In the genomic region with DNA sequence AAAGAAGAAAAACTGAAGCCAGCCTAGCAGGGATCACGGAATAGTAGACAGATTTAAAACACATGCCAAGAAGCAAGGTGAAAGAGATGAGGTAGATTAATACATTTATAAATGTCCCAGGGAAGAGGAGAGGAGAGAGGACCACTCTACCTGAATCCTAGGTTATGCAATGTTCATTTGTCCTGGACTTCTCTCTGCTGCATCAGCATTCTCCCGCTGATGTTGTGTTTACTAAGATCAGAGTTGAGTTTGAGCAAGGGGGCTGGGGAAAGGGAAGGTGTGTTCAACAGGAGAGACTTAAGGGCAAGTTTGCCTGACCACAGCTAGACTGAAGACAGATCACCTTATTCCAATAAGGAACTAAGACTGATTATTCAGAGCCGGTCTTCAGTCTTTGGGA, we compare ENCODE assay signal across 25 cellular contexts. TPM values are rescaled to one million over a fixed set of nuclear protein-coding genes. Genes with fewer than 3 reads are reported as not detected.
A peak's percentile ranks its signal among the peaks of the same experiment; 100 is the strongest.
DNase-seq lines count a peak whose midpoint lies in the region; ATAC-seq, FAIRE-seq and TF ChIP-seq lines count a peak whose summit lies in the region.
"Had no signal": no experiment of that assay in that cellular context is flagged by ENCODE, and none has a peak within 500 bp of the region (broad histone marks: within the 10 kb centered on the region; RNA-seq: fewer than 3 reads in every experiment).

No MANE protein-coding gene starts in this region.

- TF ChIP-seq CTCF in astrocyte (IDR thresholded peaks at IDR 0.05; ENCODE audit: insufficient read depth, low read depth, low read length): no peak
- no peak for TF ChIP-seq CTCF in nephron (IDR thresholded peaks at IDR 0.05; ENCODE audit: unreplicated experiment in 3 of 3)
- no peak for TF ChIP-seq CTCF in stomach (IDR thresholded peaks at IDR 0.05)
- no peak for TF ChIP-seq CTCF in GM13976 (IDR thresholded peaks at IDR 0.05; ENCODE audit: borderline replicate concordance, control extremely low read depth, extremely low read depth, insufficient read depth, missing control alignments)

- H4K20me1 ChIP-seq in Karpas-422 (ENCODE audit: insufficient read depth, low read depth, low read length): peaks cover 31% of the 10 kb centered on the region
- H4K20me1 ChIP-seq in astrocyte (ENCODE audit: insufficient read depth, low read length): peaks cover 33% of the 10 kb centered on the region

- H3K9me3 ChIP-seq in CD4-positive, CD25-positive, alpha-beta regulatory T cell (ENCODE audit: control insufficient read depth in 2 of 2, low read length in 2 of 2): no peaks in the 10 kb centered on the region
- H3K9me3 ChIP-seq in Karpas-422 (ENCODE audit: low read length) (no peaks in the 10 kb centered on the region), astrocyte (ENCODE audit: insufficient read depth, low read depth, low read length) (no peaks in the 10 kb centered on the region), stomach (no peaks in the 10 kb centered on the region)
- H3K9me3 ChIP-seq: vagina had no signal

- no peak overlapping the region for H3K27ac Mint-ChIP-seq in CD4-positive, CD25-positive, alpha-beta regulatory T cell
- H3K27ac Mint-ChIP-seq in astrocyte (ENCODE audit: unreplicated experiment) (peak overlapping the region; percentile 60), nephron (no peak overlapping the region)

- peaks cover 25% of the 10 kb centered on the region for H3K4me1 ChIP-seq in CD4-positive, CD25-positive, alpha-beta regulatory T cell (ENCODE audit: control insufficient read depth, insufficient read depth, low read length, poor library complexity, severe bottlenecking)
- peaks cover 26% of the 10 kb centered on the region for H3K4me1 ChIP-seq in Karpas-422 (ENCODE audit: low read length)
- H3K4me1 ChIP-seq in astrocyte (ENCODE audit: insufficient read depth, low read length): peaks cover 10% of the 10 kb centered on the region
- H3K4me1 ChIP-seq in stomach: peaks cover 13 to 37% (median 33%) of the 10 kb centered on the region in 4 donors

- H2AFZ ChIP-seq in Karpas-422 (ENCODE audit: low read length): peak overlapping the region; percentile 56
- no peak overlapping the region for H2AFZ ChIP-seq in astrocyte (ENCODE audit: low read depth, low read length)

- H3K9ac ChIP-seq in Karpas-422 (ENCODE audit: low read length): no peak overlapping the region
- H3K9ac ChIP-seq in astrocyte (ENCODE audit: low read length): no peak overlapping the region

- ATAC-seq in CD4-positive, CD25-positive, alpha-beta regulatory T cell (ENCODE audit: low read depth in 2 of 2): no peak
- no peak for ATAC-seq in HG03521 (IDR thresholded peaks at IDR 0.05; ENCODE audit: unreplicated experiment)
- ATAC-seq: activated T-cell treated with anti-CD3 and anti-CD28 coated beads, Interleukin-2, amount 50 U/mL, for 4 hours; stimulated activated memory B cell treated with anti-CD40 and anti-IgM and Interleukin-4, amounts not matched to agents 10 μg/mL and 1 μg/mL and 100 μg/mL, for 72 hours had no signal

- H3K4me3 Mint-ChIP-seq in CD4-positive, CD25-positive, alpha-beta regulatory T cell: peak overlapping the region; percentile 2 to 89 (median 21)
- H3K4me3 Mint-ChIP-seq in astrocyte (ENCODE audit: unreplicated experiment): no peak overlapping the region
- H3K4me3 Mint-ChIP-seq in nephron: peak overlapping the region; percentile 22 to 73 (median 63)
- H3K4me3 Mint-ChIP-seq: dendritic cell treated with granulocyte-macrophage colony-stimulating factor and Interleukin-4, amounts not matched to agents 40 ng/mL and 50 ng/mL, for 4 days; stimulated activated memory B cell treated with anti-CD40 and anti-IgM and Interleukin-4, amounts not matched to agents 10 μg/mL and 1 μg/mL and 100 μg/mL, for 72 hours had no signal

- DNase-seq in CD4-positive, CD25-positive, alpha-beta regulatory T cell: no peak
- no peak for DNase-seq in Karpas-422
- DNase-seq in astrocyte (ENCODE audit: low read depth): no peak
- no peak for DNase-seq in stomach
- DNase-seq in putamen (ENCODE audit: low spot score): no peak
- DNase-seq in GM13976 (ENCODE audit: low spot score): no peak
- DNase-seq: activated CD8-positive, alpha-beta memory T cell treated with anti-CD3 and anti-CD28 coated beads for 24 hours; activated naive CD4-positive, alpha-beta T cell treated with anti-CD3 and anti-CD28 coated beads, Interleukin-2, amount 50 U/mL, for 16 hours; activated T-cell treated with anti-CD3 and anti-CD28 coated beads, Interleukin-2, amount 50 U/mL, for 4 hours; C1 segment of cervical spinal cord; IMR-90; NCI-H1105 treated with DMSO at 0.1 percent for 48 hours; NCI-H2029 treated with DMSO at 0.1 percent for 48 hours; NCI-H226; NCI-H774; nucleus accumbens; stimulated activated CD4-positive, alpha-beta T cell treated with anti-CD3 and anti-CD28 coated beads, Interleukin-4, amount 100 ng/mL, for 1 hour; T1000 had no signal

- WGBS in stomach, 5 donors: 83 to 93% (median 87%) methylated on average over 3 of the region's 3 CpGs

- intact Hi-C loops in stomach (cut with DNase I; ENCODE audit: low total_unique reads): no loop called here

- no peak overlapping the region for H3K27ac ChIP-seq in CD4-positive, CD25-positive, alpha-beta regulatory T cell (ENCODE audit: insufficient read depth, low read length, poor library complexity, severe bottlenecking)
- H3K27ac ChIP-seq in Karpas-422 (ENCODE audit: low read length) (no peak overlapping the region), astrocyte (ENCODE audit: low read depth, low read length) (no peak overlapping the region), stomach (no peak overlapping the region)
- H3K27ac ChIP-seq: vagina had no signal

- no peak for FAIRE-seq in astrocyte (lab: Jason Lieb, UNC)
- FAIRE-seq: endothelial cell of umbilical vein had no signal

- H3K36me3 ChIP-seq in CD4-positive, CD25-positive, alpha-beta regulatory T cell (ENCODE audit: control insufficient read depth, insufficient read depth, low read length): no peaks in the 10 kb centered on the region
- H3K36me3 ChIP-seq in Karpas-422 (ENCODE audit: insufficient read depth, low read length): peaks cover 18% of the 10 kb centered on the region; the same call in 1 of the 2 replicates
- H3K36me3 ChIP-seq in astrocyte (ENCODE audit: insufficient read depth, low read length): no peaks in the 10 kb centered on the region
- H3K36me3 ChIP-seq in stomach: no peaks in the 10 kb centered on the region
- H3K36me3 ChIP-seq: vagina had no signal

- H3K4me1 Mint-ChIP-seq in CD4-positive, CD25-positive, alpha-beta regulatory T cell: peaks cover 22 to 40% (median 25%) of the 10 kb centered on the region in 4 donors
- H3K4me1 Mint-ChIP-seq in astrocyte (ENCODE audit: low read depth, unreplicated experiment) (peaks cover 22% of the 10 kb centered on the region), nephron (peaks cover 30% of the 10 kb centered on the region)

- H3K27me3 ChIP-seq in CD4-positive, CD25-positive, alpha-beta regulatory T cell (ENCODE audit: control insufficient read depth, insufficient read depth, low read length): no peaks in the 10 kb centered on the region
- H3K27me3 ChIP-seq in Karpas-422 (ENCODE audit: low read length) (no peaks in the 10 kb centered on the region), astrocyte (ENCODE audit: insufficient read depth, low read length) (peaks cover 7% of the 10 kb centered on the region), stomach (no peaks in the 10 kb centered on the region)
- H3K27me3 ChIP-seq: vagina had no signal

- H3K36me3 Mint-ChIP-seq in CD4-positive, CD25-positive, alpha-beta regulatory T cell: peaks cover 4% of the 10 kb centered on the region
- H3K36me3 Mint-ChIP-seq in astrocyte (ENCODE audit: low read depth, unreplicated experiment) (peaks cover 3% of the 10 kb centered on the region), nephron (ENCODE audit: low read depth) (peaks cover 8% of the 10 kb centered on the region)

- H3K79me2 ChIP-seq in Karpas-422 (ENCODE audit: low read length) (peaks cover 34% of the 10 kb centered on the region), astrocyte (ENCODE audit: insufficient read depth, low read length) (peaks cover 33% of the 10 kb centered on the region)

- TF ChIP-seq POLR2A in stomach (IDR thresholded peaks at IDR 0.05): no peak

- H3K4me2 ChIP-seq in Karpas-422 (ENCODE audit: low read depth, low read length, poor library complexity, severe bottlenecking): no peak overlapping the region
- H3K4me2 ChIP-seq in astrocyte (ENCODE audit: low read length): no peak overlapping the region

- no peak overlapping the region for H3K4me3 ChIP-seq in CD4-positive, CD25-positive, alpha-beta regulatory T cell (ENCODE audit: low read depth, low read length)
- no peak overlapping the region for H3K4me3 ChIP-seq in Karpas-422 (ENCODE audit: low read length)
- H3K4me3 ChIP-seq in astrocyte (ENCODE audit: insufficient read depth, low read depth, low read length): no peak overlapping the region
- no peak overlapping the region for H3K4me3 ChIP-seq in stomach
- H3K4me3 ChIP-seq: lung had no signal

- TF ChIP-seq EP300 in stomach (IDR thresholded peaks at IDR 0.05): no peak

- no peaks in the 10 kb centered on the region for H3K9me2 ChIP-seq in Karpas-422 (replicated peaks; ENCODE audit: insufficient read depth, low read length)

- no peaks in the 10 kb centered on the region for H3K9me3 Mint-ChIP-seq in CD4-positive, CD25-positive, alpha-beta regulatory T cell
- H3K9me3 Mint-ChIP-seq in astrocyte (ENCODE audit: unreplicated experiment) (peaks cover 1% of the 10 kb centered on the region), nephron (no peaks in the 10 kb centered on the region)
- H3K9me3 Mint-ChIP-seq: activated T-cell treated with anti-CD3 and anti-CD28 coated beads, Interleukin-2, amount 50 U/mL, for 4 hours; dendritic cell treated with granulocyte-macrophage colony-stimulating factor and Interleukin-4, amounts not matched to agents 40 ng/mL and 50 ng/mL, for 4 days; stimulated activated memory B cell treated with anti-CD40 and anti-IgM and Interleukin-4, amounts not matched to agents 10 μg/mL and 1 μg/mL and 100 μg/mL, for 72 hours had no signal

- in situ Hi-C loops in GM13976 (cut with MboI; ENCODE audit: low sequenced_read_pairs, unreplicated experiment): no loop called here

- peaks cover 18% of the 10 kb centered on the region for H3K27me3 Mint-ChIP-seq in CD4-positive, CD25-positive, alpha-beta regulatory T cell
- H3K27me3 Mint-ChIP-seq in astrocyte (ENCODE audit: low read depth, unreplicated experiment) (no peaks in the 10 kb centered on the region), nephron (ENCODE audit: low read depth) (peaks cover 3% of the 10 kb centered on the region)
- H3K27me3 Mint-ChIP-seq: dendritic cell treated with granulocyte-macrophage colony-stimulating factor and Interleukin-4, amounts not matched to agents 40 ng/mL and 50 ng/mL, for 4 days; stimulated activated memory B cell treated with anti-CD40 and anti-IgM and Interleukin-4, amounts not matched to agents 10 μg/mL and 1 μg/mL and 100 μg/mL, for 72 hours had no signal

RNA-seq across cellular contexts. Expression of gene KPNA1, which starts 1.1 kb away (rescaled TPM):
- 57.8 TPM for total RNA-seq in CD4-positive, CD25-positive, alpha-beta regulatory T cell
- polyA plus RNA-seq in CD4-positive, CD25-positive, alpha-beta regulatory T cell: 10 to 100 TPM; 41.4 to 50.0 (median 43.8) TPM
- total RNA-seq in Karpas-422 (2014; rRNA removed; shearing (Covaris generic); ENCODE audit: low replicate concordance): 33.3 and 67.1 TPM in 2 replicates
- 160 and 165 TPM in 2 replicates for total RNA-seq in astrocyte
- total RNA-seq in stomach: 10 to 100 TPM; 28.4 to 88.4 (median 52.5) TPM
- 10 to 100 TPM in 1 of 3 donors, 1 to 10 TPM in 2; 6.7 to 10.1 (median 8.3) TPM for polyA plus RNA-seq in stomach

RNA-seq across cellular contexts. Expression of gene PARP9, which starts 48.2 kb away (rescaled TPM):
- 47.6 TPM for total RNA-seq in CD4-positive, CD25-positive, alpha-beta regulatory T cell
- 10 to 100 TPM; 24.2 to 41.9 (median 37.5) TPM for polyA plus RNA-seq in CD4-positive, CD25-positive, alpha-beta regulatory T cell
- total RNA-seq in Karpas-422 (2014; rRNA removed; shearing (Covaris generic); ENCODE audit: low replicate concordance): 19.8 and 24.4 TPM in 2 replicates
- total RNA-seq in astrocyte (74.1 and 86.0 TPM in 2 replicates), stomach (10 to 100 TPM in 4 of 5 donors, 1 to 10 TPM in 1; 1.4 to 42.6 (median 23.9) TPM)
- polyA plus RNA-seq in stomach: 10 to 100 TPM; 19.5 to 26.5 (median 21.4) TPM

RNA-seq across cellular contexts. Expression of gene DTX3L, which starts 48.3 kb away (rescaled TPM):
- total RNA-seq in CD4-positive, CD25-positive, alpha-beta regulatory T cell: 48.0 TPM
- 10 to 100 TPM; 25.9 to 32.8 (median 29.2) TPM for polyA plus RNA-seq in CD4-positive, CD25-positive, alpha-beta regulatory T cell
- total RNA-seq in Karpas-422 (2014; rRNA removed; shearing (Covaris generic); ENCODE audit: low replicate concordance): 38.7 and 55.8 TPM in 2 replicates
- total RNA-seq in astrocyte (81.2 and 86.3 TPM in 2 replicates), stomach (10 to 100 TPM in 4 of 5 donors, 1 to 10 TPM in 1; 5.8 to 29.0 (median 26.1) TPM)
- polyA plus RNA-seq in stomach: 10 to 100 TPM in 2 of 3 donors, 1 to 10 TPM in 1; 9.2 to 11.2 (median 10.5) TPM
